8 cellular contexts compared by ENCODE assay signal in the genomic region with DNA sequence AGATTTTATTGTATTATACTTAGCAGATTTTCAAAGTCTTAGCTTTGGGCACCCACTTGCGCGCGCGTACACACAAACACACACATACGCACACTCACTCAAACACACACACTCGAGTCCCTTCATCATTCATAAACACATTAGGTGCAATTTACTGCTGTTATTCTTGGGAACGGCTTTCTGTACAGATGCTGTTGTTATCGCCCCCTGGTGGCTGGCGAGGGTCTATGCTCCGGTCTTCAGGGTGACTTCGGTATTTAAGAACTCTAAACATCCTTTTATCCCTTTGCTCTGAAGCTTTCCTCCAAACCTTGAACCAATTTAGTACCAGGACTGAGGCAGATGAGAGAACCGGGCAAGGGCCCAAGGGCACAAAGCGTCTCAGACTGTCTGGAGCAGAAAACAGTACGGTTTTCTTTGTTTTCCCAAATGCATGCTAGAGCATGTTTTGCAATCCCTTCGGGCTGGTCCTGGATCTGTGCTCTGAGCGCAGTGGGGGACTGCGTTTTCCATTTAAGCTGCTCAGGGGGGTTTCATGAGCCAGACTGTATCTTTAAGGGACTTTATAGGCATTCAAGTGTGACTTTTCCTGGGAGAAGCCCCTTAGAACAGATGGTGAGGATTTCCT. TPM values are rescaled to one million over a fixed set of nuclear protein-coding genes. Genes with fewer than 3 reads are reported as not detected.
DNase-seq lines count a peak whose midpoint lies in the region; ATAC-seq, FAIRE-seq and TF ChIP-seq lines count a peak whose summit lies in the region.

No MANE protein-coding gene starts in this region.

- H3K79me2 ChIP-seq in Loucy (ENCODE audit: insufficient read depth, low read length): no peaks in the 10 kb centered on the region

- H3K4me3 ChIP-seq in Loucy (ENCODE audit: low read length, poor library complexity, severe bottlenecking) (no peak overlapping the region), body of pancreas (no peak overlapping the region), iPS DF 6.9 (ENCODE audit: low read length) (no peak overlapping the region), small intestine (ENCODE audit: low read depth in 1 of 2, low read length in 2 of 2) (no peak overlapping the region)

- H3K4me1 ChIP-seq in Loucy (ENCODE audit: insufficient read depth, low read length, poor library complexity, severe bottlenecking) (no peaks in the 10 kb centered on the region), body of pancreas (peaks cover 9% of the 10 kb centered on the region), iPS DF 6.9 (ENCODE audit: control insufficient read depth, insufficient read depth, low read length) (0 out of 2 replicates have a peak, but pooled peaks cover 5% of the 10 kb centered on the region), small intestine (ENCODE audit: control insufficient read depth in 2 of 2, insufficient read depth in 1 of 2, low read depth in 1 of 2, low read length in 1 of 2) (no peaks in the 10 kb centered on the region)

- H3K9ac ChIP-seq in Loucy (ENCODE audit: low read depth, low read length, poor library complexity, severe bottlenecking): no peak overlapping the region

- no peaks in the 10 kb centered on the region for H3F3A ChIP-seq in Loucy (ENCODE audit: low read depth)

- DNase-seq in GF-D8 (lab: John Stamatoyannopoulos, UW): peak; percentile 1
- peak; percentile 59 for DNase-seq in SKM-1 treated with dmso at 0.1 percent for 144 hours (lab: John Stamatoyannopoulos, UW; ENCODE audit: unreplicated experiment)
- DNase-seq in body of pancreas: peak; percentile 59 to 72 (median 68)
- DNase-seq in iPS DF 6.9 (ENCODE audit: low read depth, low spot score): peak; percentile 47
- peak; percentile 67 for DNase-seq in small intestine

- no peak for TF ChIP-seq POLR2A in body of pancreas (IDR thresholded peaks at IDR 0.05)

- TF ChIP-seq CTCF in Loucy (conservative IDR thresholded peaks at IDR 0.05; ENCODE audit: low read length) (peak; percentile 77), body of pancreas (IDR thresholded peaks at IDR 0.05) (peak; percentile 70 to 94 (median 75))

- no peaks in the 10 kb centered on the region for H3K36me3 ChIP-seq in Loucy (ENCODE audit: insufficient read depth, low read length)
- H3K36me3 ChIP-seq in body of pancreas (replicated peaks in 1 of 2; ENCODE audit: insufficient read depth in 1 of 2, low read depth in 2 of 2): no peaks in the 10 kb centered on the region
- no peaks in the 10 kb centered on the region for H3K36me3 ChIP-seq in iPS DF 6.9 (ENCODE audit: control insufficient read depth, insufficient read depth, low read length)
- H3K36me3 ChIP-seq in small intestine (ENCODE audit: control insufficient read depth in 2 of 2, insufficient read depth in 2 of 2, low read length in 2 of 2): no peaks in the 10 kb centered on the region

- no peak overlapping the region for H3K4me2 ChIP-seq in Loucy (ENCODE audit: low read depth, low read length, poor library complexity, severe bottlenecking)

- no peaks in the 10 kb centered on the region for H3K9me3 ChIP-seq in Loucy (ENCODE audit: insufficient read depth, low read depth, low read length)
- H3K9me3 ChIP-seq in body of pancreas: no peaks in the 10 kb centered on the region
- H3K9me3 ChIP-seq in iPS DF 6.9 (ENCODE audit: control insufficient read depth, insufficient read depth, low read length): no peaks in the 10 kb centered on the region
- no peaks in the 10 kb centered on the region for H3K9me3 ChIP-seq in small intestine (ENCODE audit: control insufficient read depth, low read depth)

- intact Hi-C loops in body of pancreas (cut with DNase I): no loop called here

- no peaks in the 10 kb centered on the region for H4K20me1 ChIP-seq in Loucy (ENCODE audit: insufficient read depth, low read length, poor library complexity, severe bottlenecking)

- FAIRE-seq in small intestine (lab: Jason Lieb, UNC): no peak

- WGBS in body of pancreas, 2 donors: 8 to 9% methylated on average over 17 of the region's 17 CpGs
- WGBS in iPS DF 6.9 (ENCODE audit: insufficient coverage, insufficient read length): no CpG with 5 or more reads among the region's 17 CpGs
- WGBS in small intestine, 3 donors: 15 to 20% (median 17%) methylated on average over 17 of the region's 17 CpGs

- H3K9me2 ChIP-seq in Loucy (replicated peaks; ENCODE audit: low read depth, low read length): no peaks in the 10 kb centered on the region

- H2AFZ ChIP-seq in Loucy (ENCODE audit: low read length): no peak overlapping the region

- no peaks in the 10 kb centered on the region for H3K27me3 ChIP-seq in Loucy (ENCODE audit: insufficient read depth, low read length, poor library complexity, severe bottlenecking)
- peaks cover 0 to 6% of the 10 kb centered on the region in 2 donors for H3K27me3 ChIP-seq in body of pancreas
- H3K27me3 ChIP-seq in iPS DF 6.9 (ENCODE audit: control insufficient read depth, insufficient read depth, low read length): peaks cover 14% of the 10 kb centered on the region; the same call in 1 of the 2 replicates
- peaks cover 6 to 8% of the 10 kb centered on the region in 2 donors for H3K27me3 ChIP-seq in small intestine (ENCODE audit: control insufficient read depth in 2 of 2, insufficient read depth in 2 of 2, low read length in 2 of 2)

- H3K27ac ChIP-seq in body of pancreas (no peak overlapping the region), iPS DF 6.9 (ENCODE audit: low read length) (no peak overlapping the region), small intestine (ENCODE audit: low read depth in 1 of 2, low read length in 1 of 2) (no peak overlapping the region)

- ATAC-seq in GM21737 (IDR thresholded peaks at IDR 0.05; ENCODE audit: unreplicated experiment): peak; percentile 69
- peak; percentile 52 for ATAC-seq in body of pancreas
- ATAC-seq in GM18870 (IDR thresholded peaks at IDR 0.05; ENCODE audit: unreplicated experiment): no peak

RNA-seq across cellular contexts. Expression of a gene that starts 1.7 kb away (rescaled TPM):
- total RNA-seq in body of pancreas: 1 to 10 TPM; 6.6 to 6.7 TPM
- 1 to 10 TPM in 1 of 3 donors, under 1 TPM in 1, not detected in 1; 0.27 to 5.3 TPM for polyA plus RNA-seq in small intestine

Comparison
In these comparisons a context has a peak if more than half of its experiments do, and no peak if none do; other contexts are left out.
1. DNase-seq: peak in every context shown above with its lines; median percentile 68 in body of pancreas; 67 in small intestine; 59 in SKM-1 treated with dmso at 0.1 percent for 144 hours; 47 in iPS DF 6.9; 1 in GF-D8.